In the genomic region with DNA sequence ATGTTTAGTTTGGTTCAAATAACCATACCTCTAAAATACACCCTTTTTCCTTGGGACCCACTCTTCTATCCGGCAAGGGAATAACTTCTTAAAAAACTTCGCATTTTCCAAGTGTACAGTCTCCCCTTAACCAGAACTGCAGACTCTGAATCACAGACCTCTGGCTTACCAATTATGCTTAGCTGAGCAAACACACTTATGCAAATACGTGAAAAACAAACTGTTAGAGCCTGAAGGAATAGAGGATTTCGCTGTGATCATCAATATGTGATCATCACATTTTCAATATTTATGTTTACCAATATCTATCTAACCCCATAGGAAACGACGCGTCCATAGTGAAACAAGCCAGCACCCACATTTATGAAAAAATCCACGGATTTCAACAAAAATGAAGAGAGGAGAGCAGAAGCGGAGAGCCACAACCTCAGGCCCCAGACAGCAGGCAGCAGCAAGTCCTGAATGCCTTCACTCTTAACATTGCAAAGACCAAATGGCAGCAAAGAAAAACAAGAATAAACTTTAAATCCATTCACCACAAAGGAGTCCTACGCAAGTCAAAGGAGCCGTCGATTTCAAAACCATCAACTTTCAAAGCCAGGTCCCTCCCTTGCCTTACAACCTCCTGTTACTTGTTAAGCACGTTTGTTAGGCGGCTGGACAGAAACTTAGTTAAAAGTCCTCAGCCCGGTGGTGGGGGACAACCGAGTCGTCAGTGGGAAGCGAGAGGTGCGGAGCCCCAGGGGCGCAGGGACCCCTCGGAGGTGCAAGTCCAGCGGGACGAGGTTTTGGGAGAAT, we compare ENCODE assay signal across 8 cellular contexts. TPM values are rescaled to one million over a fixed set of nuclear protein-coding genes. Genes with fewer than 3 reads are reported as not detected.
DNase-seq lines count a peak whose midpoint lies in the region; ATAC-seq, FAIRE-seq and TF ChIP-seq lines count a peak whose summit lies in the region.

No MANE protein-coding gene starts in this region.

- H3K4me3 ChIP-seq in A549, result peak overlapping the region; percentile 70
- peak overlapping the region; percentile 84 for H3K4me3 ChIP-seq in HUES6 (ENCODE audit: low read depth, low read length)
- H3K4me3 ChIP-seq in choroid plexus epithelial cell (ENCODE audit: low read depth, low read length), result peak overlapping the region; percentile 88
- H3K4me3 ChIP-seq in lower lobe of right lung, result peak overlapping the region; percentile 69
- peak overlapping the region; percentile 19 to 71 (median 64) for H3K4me3 ChIP-seq in upper lobe of left lung

- peak overlapping the region; percentile 77 for H3K4me2 ChIP-seq in A549

- H3K9me3 ChIP-seq in A549 (no peaks in the 10 kb centered on the region), HUES6 (ENCODE audit: control insufficient read depth, insufficient read depth, low read depth, low read length) (no peaks in the 10 kb centered on the region), lower lobe of right lung (no peaks in the 10 kb centered on the region), upper lobe of left lung (no peaks in the 10 kb centered on the region)

- ATAC-seq in A549 (peak; percentile 12; a peak in 3 of 6 replicates), lower lobe of right lung (peak; percentile 2 to 41), upper lobe of left lung (ENCODE audit: low FRiP score in 2 of 2) (peak in 1 of 2 donors; percentile 4), HG03460 (IDR thresholded peaks at IDR 0.05; ENCODE audit: unreplicated experiment) (no peak)

- WGBS in A549 (ENCODE audit: missing lambda C conversion rate), result 18% methylated on average over 17 of the region's 23 CpGs
- WGBS in upper lobe of left lung, 2 donors, result 15 to 16% methylated on average over 12 to 23 of the region's 23 CpGs

- no peak for FAIRE-seq in A549 (lab: Jason Lieb, UNC)

- CTCF ChIA-PET in A549 (lab: Yijun Ruan, JAX), result interaction anchor here (0.9 to 2.0 kb wide), 4 partner anchors 17 to 322 kb away, joined by 3 to 5 read pairs (median 4); no protein-coding TSS in a partner anchor

- H3K27me3 ChIP-seq in HUES6 (ENCODE audit: control insufficient read depth, insufficient read depth, low read length) (peaks cover 27% of the 10 kb centered on the region), lower lobe of right lung (ENCODE audit: low read depth) (peaks cover 7% of the 10 kb centered on the region), upper lobe of left lung (peaks cover 0 to 11% (median 0%) of the 10 kb centered on the region in 4 donors)

- no peaks in the 10 kb centered on the region for H3K36me3 ChIP-seq in HUES6 (ENCODE audit: control insufficient read depth, insufficient read depth, low read length)
- H3K36me3 ChIP-seq in lower lobe of right lung, result no peaks in the 10 kb centered on the region
- no peaks in the 10 kb centered on the region for H3K36me3 ChIP-seq in upper lobe of left lung

- TF ChIP-seq POLR2A in A549 (IDR thresholded peaks at IDR 0.05; ENCODE audit: low read length), result no peak
- no peak for TF ChIP-seq POLR2A in upper lobe of left lung (IDR thresholded peaks at IDR 0.05)

- H3K27ac ChIP-seq in A549 (peak overlapping the region; percentile 90 to 96), HUES6 (ENCODE audit: low read depth, low read length) (peak overlapping the region; percentile 29; the same call in 1 of the 2 replicates), lower lobe of right lung (peak overlapping the region; percentile 85), upper lobe of left lung (peak overlapping the region; percentile 80 to 90 (median 82))

- TF ChIP-seq CTCF in A549 (IDR thresholded peaks at IDR 0.05) (no peak), choroid plexus epithelial cell (conservative IDR thresholded peaks at IDR 0.05; ENCODE audit: low read depth, low read length) (no peak), lower lobe of right lung (IDR thresholded peaks at IDR 0.05) (no peak), upper lobe of left lung (IDR thresholded peaks at IDR 0.05) (no peak)

- TF ChIP-seq EP300 in A549 (IDR thresholded peaks at IDR 0.05), result no peak
- TF ChIP-seq EP300 in upper lobe of left lung (IDR thresholded peaks at IDR 0.05), result no peak

- H3K4me1 ChIP-seq in A549, result peaks cover 37% of the 10 kb centered on the region
- H3K4me1 ChIP-seq in HUES6 (ENCODE audit: control insufficient read depth, insufficient read depth, low read length), result peaks cover 10% of the 10 kb centered on the region
- peaks cover 22% of the 10 kb centered on the region for H3K4me1 ChIP-seq in lower lobe of right lung
- H3K4me1 ChIP-seq in upper lobe of left lung, result peaks cover 0 to 32% (median 10%) of the 10 kb centered on the region in 4 donors

- no peak for TF ChIP-seq RAD21 in A549 (conservative IDR thresholded peaks at IDR 0.05 in 1 of 2, IDR thresholded peaks at IDR 0.05 in 1 of 2)

- peak overlapping the region; percentile 79 for H3K9ac ChIP-seq in HUES6 (ENCODE audit: low read length)

- intact Hi-C loops in lower lobe of right lung (cut with DNase I), result no loop called here

- peak in 1 of 2 experiments; percentile 23 for DNase-seq in A549 (ENCODE audit: low read depth in 1 of 2, low spot score in 1 of 2)
- DNase-seq in choroid plexus epithelial cell (ENCODE audit: low read depth), result peak; percentile 66
- DNase-seq in lower lobe of right lung, result no peak
- no peak for DNase-seq in upper lobe of left lung
- DNase-seq in COLO829 (ENCODE audit: low spot score), result no peak
- no peak for DNase-seq in mucosa of gallbladder (ENCODE audit: low spot score)

- POLR2A ChIA-PET in A549 (lab: Yijun Ruan, JAX), result interaction anchor here (0.5 to 0.7 kb wide), 2 partner anchors 208 to 234 kb away, joined by 4 read pairs; no protein-coding TSS in a partner anchor

TF ChIP-seq in A549, 52 proteins besides CTCF, POLR2A, EP300 and RAD21:
- no peak for TF ChIP-seq NR3C1 (IDR thresholded peaks at IDR 0.05)
- no peak for TF ChIP-seq ZC3H11A (IDR thresholded peaks at IDR 0.05)
- TF ChIP-seq POLR2AphosphoS2 (conservative IDR thresholded peaks at IDR 0.05; ENCODE audit: low read length), result no peak
- TF ChIP-seq MAFK (IDR thresholded peaks at IDR 0.05; ENCODE audit: partially characterized antibody), result peak; percentile 82
- no peak for TF ChIP-seq HDAC2 (IDR thresholded peaks at IDR 0.05)
- no peak for TF ChIP-seq HEYL (CRISPR knock-in tag; IDR thresholded peaks at IDR 0.05)
- TF ChIP-seq EHMT2 (IDR thresholded peaks at IDR 0.05; ENCODE audit: low read depth), result no peak
- no peak for TF ChIP-seq ZNF302 (CRISPR knock-in tag; IDR thresholded peaks at IDR 0.05)

RNA-seq across cellular contexts. Expression of a gene that starts 1.1 kb away (rescaled TPM):
- 33.7 and 40.1 TPM in 2 replicates for polyA plus RNA-seq in A549 (2011; rRNA removed)
- 14.1 and 17.6 TPM in 2 replicates for polyA plus RNA-seq in A549 (2012; cell fraction: cytosol; rRNA removed)
- polyA plus RNA-seq in A549 (2012; cell fraction: nucleus; rRNA removed), result 13.1 and 14.5 TPM in 2 replicates
- polyA plus RNA-seq in A549 (2017; fragmentation: RNase III; extraction: RNeasy Plus Mini Kit Qiagen cat#74134 plus additional on column Dnase treatment), result 14.9 to 15.8 TPM (median 15.8 TPM) in 3 replicates
- polyA minus RNA-seq in A549 (2011; rRNA and poly(A)+ RNA removed), result 112 and 160 TPM in 2 replicates
- total RNA-seq in lower lobe of right lung, result 23.2 TPM
- 10 to 100 TPM in 5 of 6 donors, 1 to 10 TPM in 1; 9.3 to 28.7 (median 15.6) TPM for total RNA-seq in upper lobe of left lung
- total RNA-seq in mucosa of gallbladder, result 16.7 TPM

Comparison
In these comparisons a context has a peak if more than half of its experiments do, and no peak if none do; other contexts are left out.
1. H3K27ac ChIP-seq: peak in every context shown above with its lines; median percentile 93 in A549; 85 in lower lobe of right lung; 82 in upper lobe of left lung; 29 in HUES6.